8 cellular contexts compared by ENCODE assay signal in the genomic region with DNA sequence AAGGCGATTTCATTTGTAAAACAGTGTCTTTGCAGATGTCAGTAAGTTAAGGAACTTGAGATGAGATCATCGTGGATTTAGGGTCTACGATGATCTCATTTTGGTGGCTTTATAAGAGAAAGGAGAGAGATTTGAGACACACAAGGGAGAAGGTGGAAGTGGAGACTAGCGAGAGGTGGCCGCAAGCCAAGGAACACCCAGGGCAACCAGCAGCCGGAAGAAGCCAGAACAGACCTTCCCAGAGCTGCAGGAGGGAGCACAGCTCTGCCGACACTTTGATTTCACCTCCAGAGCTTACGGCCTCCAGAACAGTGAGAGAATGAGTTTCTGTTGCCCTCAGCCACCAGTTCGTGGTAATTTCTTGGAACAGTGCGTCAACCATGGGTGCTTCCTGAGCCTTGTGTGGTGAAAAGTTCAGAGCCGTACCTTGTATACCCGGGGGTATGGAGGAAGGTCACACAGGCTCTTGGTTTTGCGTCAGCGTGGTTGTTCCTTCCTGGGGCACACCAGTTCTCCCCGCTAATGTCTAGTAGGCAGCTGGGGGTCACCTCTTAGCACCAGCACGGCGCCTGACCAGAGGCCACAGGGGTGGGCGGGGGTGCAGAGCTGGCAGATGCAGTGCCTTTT. TPM values are rescaled to one million over a fixed set of nuclear protein-coding genes. Genes with fewer than 3 reads are reported as not detected.
A peak's percentile ranks its signal among the peaks of the same experiment; 100 is the strongest.
DNase-seq lines count a peak whose midpoint lies in the region; FAIRE-seq and TF ChIP-seq lines count a peak whose summit lies in the region.

No MANE protein-coding gene starts in this region.

- TF ChIP-seq CTCF in PC-9 (conservative IDR thresholded peaks at IDR 0.05) (no peak), kidney (IDR thresholded peaks at IDR 0.05; ENCODE audit: borderline replicate concordance, extremely low read depth, insufficient read depth) (no peak), GM13976 (IDR thresholded peaks at IDR 0.05; ENCODE audit: borderline replicate concordance, control extremely low read depth, extremely low read depth, insufficient read depth, missing control alignments) (no peak)

- peak overlapping the region in 1 of 2 donors; percentile 60 for H3K9ac ChIP-seq in kidney (ENCODE audit: low read length in 2 of 2)

- H3K27ac ChIP-seq in PC-9 (0 out of 2 replicates have a peak overlapping the region, but pooled peaks have one; percentile 34), kidney (ENCODE audit: low read depth in 2 of 2, low read length in 2 of 2) (peak overlapping the region; percentile 82 to 94)

- H3K4me1 ChIP-seq in PC-9 (replicated peaks; ENCODE audit: insufficient read depth) (peaks cover 52% of the 10 kb centered on the region), kidney (ENCODE audit: control insufficient read depth in 1 of 2, insufficient read depth in 1 of 2, low read depth in 1 of 2, low read length in 2 of 2) (peaks cover 8 to 14% of the 10 kb centered on the region in 2 donors)

- H3K27me3 ChIP-seq in PC-9 (ENCODE audit: insufficient read depth, low read depth): no peaks in the 10 kb centered on the region

- H3K36me3 ChIP-seq in PC-9 (ENCODE audit: low read depth) (no peaks in the 10 kb centered on the region), kidney (ENCODE audit: control insufficient read depth in 1 of 2, insufficient read depth in 2 of 2, low read length in 2 of 2) (no peaks in the 10 kb centered on the region)

- H3K9me2 ChIP-seq in PC-9 (ENCODE audit: insufficient read depth): no peaks in the 10 kb centered on the region

- no peak overlapping the region for H3K4me2 ChIP-seq in PC-9

- intact Hi-C loops in PC-9 (cut with micrococcal nuclease; ENCODE audit: unreplicated experiment) (no loop called here), kidney (cut with DNase I) (no loop called here)

- in situ Hi-C loops in GM13976 (cut with MboI; ENCODE audit: low sequenced_read_pairs, unreplicated experiment): no loop called here

- peaks cover 41% of the 10 kb centered on the region for H3F3A ChIP-seq in PC-9 (ENCODE audit: insufficient read depth, low read depth)

- H3K79me2 ChIP-seq in PC-9 (ENCODE audit: low read depth): no peaks in the 10 kb centered on the region

- H3K4me3 ChIP-seq in PC-9 (no peak overlapping the region), kidney (ENCODE audit: low read length in 2 of 2) (peak overlapping the region; percentile 12 to 53)

- H3K9me3 ChIP-seq in PC-9 (ENCODE audit: insufficient read depth, low read depth): no peaks in the 10 kb centered on the region
- H3K9me3 ChIP-seq in kidney (ENCODE audit: control insufficient read depth in 1 of 2, low read length in 2 of 2): no peaks in the 10 kb centered on the region

- POLR2A ChIA-PET in PC-9 (lab: Charles Lee; ENCODE audit: unreplicated experiment): no interaction called here

- no peak overlapping the region for H2AFZ ChIP-seq in PC-9

- FAIRE-seq in kidney (lab: Jason Lieb, UNC): no peak

- DNase-seq in PC-9 (no peak), activated gamma-delta T cell treated with Interleukin-2 at 50 U/mL for 16 hours (peak; percentile 62), kidney (peak; percentile 91), GM13976 (ENCODE audit: low spot score) (no peak), SHP77 (lab: John Stamatoyannopoulos, UW) (no peak), amniotic stem cell (lab: John Stamatoyannopoulos, UW) (no peak), cerebellum (ENCODE audit: low spot score) (no peak)
- peak; percentile 46 to 50 for DNase-seq in stimulated activated CD4-positive, alpha-beta T cell treated with anti-CD3 and anti-CD28 coated beads, Interleukin-4, amount 100 ng/mL, for 48 hours (ENCODE audit: low read depth in 2 of 2)

- CTCF ChIA-PET in PC-9 (lab: Charles Lee): no interaction called here

- BruUV-seq in PC-9 (replicated peaks; lab: Mats Ljungman, UMichigan): no TSS peak

- H4K20me1 ChIP-seq in PC-9 (ENCODE audit: insufficient read depth): no peaks in the 10 kb centered on the region

RNA-seq across cellular contexts. Expression of gene SEC14L1, which starts 12.9 kb away (rescaled TPM):
- total RNA-seq in PC-9 (2021) (66.0 and 83.1 TPM in 2 replicates), kidney (157 TPM), cerebellum (73.1 TPM)
- polyA plus RNA-seq in kidney (ENCODE audit: insufficient read depth, low read depth, low replicate concordance): 49.2 TPM

Comparison
In these comparisons a context has a peak if more than half of its experiments do, and no peak if none do; other contexts are left out.
1. DNase-seq: peak in activated gamma-delta T cell treated with Interleukin-2 at 50 U/mL for 16 hours (single experiment), kidney (single experiment) and stimulated activated CD4-positive, alpha-beta T cell treated with anti-CD3 and anti-CD28 coated beads, Interleukin-4, amount 100 ng/mL, for 48 hours (2 of 2); none in PC-9 (0 of 2), GM13976 (single experiment), SHP77 (0 of 2), amniotic stem cell (single experiment) and cerebellum (single experiment).